9 cellular contexts compared by ENCODE assay signal in genomic region chr3:52193059-52193458, GRCh38. TPM values are rescaled to one million over a fixed set of nuclear protein-coding genes. Genes with fewer than 3 reads are reported as not detected.
DNase-seq lines count a peak whose midpoint lies in the region; ATAC-seq and TF ChIP-seq lines count a peak whose summit lies in the region.
"Had no signal": no experiment of that assay in that cellular context is flagged by ENCODE, and none has a peak within 500 bp of the region (broad histone marks: within the 10 kb centered on the region; RNA-seq: fewer than 3 reads in every experiment).

No MANE protein-coding gene starts in this region.

- H3K4me3 ChIP-seq in right atrium auricular region (no peak overlapping the region), uterus (no peak overlapping the region)

- no peak for TF ChIP-seq POLR2A in uterus (IDR thresholded peaks at IDR 0.05)

- H3K27ac ChIP-seq in right atrium auricular region, result no peak overlapping the region
- H3K27ac ChIP-seq in uterus, result no peak overlapping the region

- H3K4me1 ChIP-seq in right atrium auricular region (peaks cover 0 to 47% of the 10 kb centered on the region in 2 donors), uterus (peaks cover 0 to 10% of the 10 kb centered on the region in 2 donors)

- intact Hi-C loops in Right ventricle myocardium superior (cut with DNase I) (loop anchor here (5.0 kb wide), 1 partner anchor 36 kb away; no protein-coding TSS in a partner anchor), uterus (cut with DNase I; ENCODE audit: low total_unique reads) (no loop called here)

- H3K36me3 ChIP-seq in right atrium auricular region, result no peaks in the 10 kb centered on the region
- H3K36me3 ChIP-seq in uterus, result no peaks in the 10 kb centered on the region

- peak; percentile 6 for ATAC-seq in Right ventricle myocardium superior (ENCODE audit: poor library complexity)
- ATAC-seq in GM21717 (IDR thresholded peaks at IDR 0.05; ENCODE audit: unreplicated experiment), result no peak

- TF ChIP-seq CTCF in right atrium auricular region (IDR thresholded peaks at IDR 0.05), result no peak
- no peak for TF ChIP-seq CTCF in uterus (IDR thresholded peaks at IDR 0.05)

- H3K27me3 ChIP-seq in right atrium auricular region (no peaks in the 10 kb centered on the region), uterus (no peaks in the 10 kb centered on the region)

- H3K9me3 ChIP-seq in right atrium auricular region (no peaks in the 10 kb centered on the region), uterus (no peaks in the 10 kb centered on the region)

- peak; percentile 78 for DNase-seq in Right ventricle myocardium superior
- DNase-seq in right atrium auricular region (ENCODE audit: low spot score), result no peak
- DNase-seq in anterior cingulate cortex (lab: John Stamatoyannopoulos, UW), result peak in 44 of 58 donors; percentile 10 to 93 (median 54)
- DNase-seq in kidney tubule cell (ENCODE audit: low spot score), result peak; percentile 60
- peak; percentile 42 to 60 for DNase-seq in uterus
- DNase-seq in stimulated activated CD4-positive, alpha-beta T cell treated with anti-CD3 and anti-CD28 coated beads, Interleukin-2, amount 100 ng/mL, for 24 hours, result no peak
- DNase-seq in NCI-H146 (lab: John Stamatoyannopoulos, UW), result no peak
- DNase-seq: cortex of kidney had no signal

RNA-seq across cellular contexts. Expression of gene ALAS1, which starts 4.9 kb away (rescaled TPM):
- total RNA-seq in Right ventricle myocardium superior, result 160 TPM
- 100 to 1,000 TPM in 1 of 2 donors, 10 to 100 TPM in 1; 69.7 to 103 TPM for total RNA-seq in right atrium auricular region
- 10 to 100 TPM in 3 of 4 donors, 1 to 10 TPM in 1; 4.9 to 56.2 (median 36.2) TPM for total RNA-seq in uterus

RNA-seq across cellular contexts. Expression of gene TLR9, which starts 32.4 kb away (rescaled TPM):
- total RNA-seq in Right ventricle myocardium superior (0.32 TPM), right atrium auricular region (not detected), uterus (1 to 10 TPM in 1 of 4 donors, under 1 TPM in 1, not detected in 2; 0.14 to 1.5 TPM)

RNA-seq across cellular contexts. Expression of gene POC1A, which starts 38.8 kb away (rescaled TPM):
- total RNA-seq in Right ventricle myocardium superior (1.5 TPM), right atrium auricular region (under 1 TPM; 0.47 to 0.78 TPM), uterus (1 to 10 TPM in 3 of 4 donors, not detected in 1; 1.1 to 4.8 (median 4.7) TPM)

RNA-seq across cellular contexts. Expression of gene TWF2, which starts 45.9 kb away (rescaled TPM):
- total RNA-seq in Right ventricle myocardium superior, result 131 TPM
- total RNA-seq in right atrium auricular region, result 10 to 100 TPM; 54.4 to 58.6 TPM
- 100 to 1,000 TPM in 1 of 4 donors, 10 to 100 TPM in 3; 45.9 to 105 (median 50.2) TPM for total RNA-seq in uterus

RNA-seq across cellular contexts. Expression of gene PPM1M, which starts 52.5 kb away (rescaled TPM):
- total RNA-seq in Right ventricle myocardium superior (8.4 TPM), right atrium auricular region (1 to 10 TPM; 5.7 to 8.1 TPM), uterus (10 to 100 TPM; 23.9 to 32.3 (median 31.5) TPM)

Comparison
In these comparisons a context has a peak if more than half of its experiments do, and no peak if none do; other contexts are left out.
1. DNase-seq: peak in Right ventricle myocardium superior (single experiment), anterior cingulate cortex (44 of 58), kidney tubule cell (single experiment) and uterus (2 of 2); none in right atrium auricular region (single experiment), stimulated activated CD4-positive, alpha-beta T cell treated with anti-CD3 and anti-CD28 coated beads, Interleukin-2, amount 100 ng/mL, for 24 hours (0 of 2) and NCI-H146 (single experiment).